In genomic region chr19:45478454-45479238, GRCh38 we compare ENCODE assay signal across 8 cellular contexts. TPM values are rescaled to one million over a fixed set of nuclear protein-coding genes. Genes with fewer than 3 reads are reported as not detected.
DNase-seq lines count a peak whose midpoint lies in the region; ATAC-seq lines count a peak whose summit lies in the region.

No MANE protein-coding gene starts in this region.

- peak overlapping the region; percentile 96 for H3K27ac ChIP-seq in cingulate gyrus (ENCODE audit: low read depth, low read length)

- intact Hi-C loops in left colon (cut with DNase I, micrococcal nuclease) = loop anchor here (2.0 to 5.0 kb wide), 2 partner anchors 40 to 41 kb away; no protein-coding TSS in a partner anchor

- DNase-seq in AML-193 (lab: John Stamatoyannopoulos, UW) = peak; percentile 92
- peak; percentile 65 for DNase-seq in NCI-H345 treated with DMSO at 0.1 percent for 48 hours (lab: John Stamatoyannopoulos, UW; ENCODE audit: unreplicated experiment)
- peak; percentile 94 for DNase-seq in activated CD4-positive, CD25-positive, alpha-beta regulatory T cell treated with anti-CD3 and anti-CD28 coated beads, Interleukin-2, amount 50 U/mL, for 72 hours
- DNase-seq in left colon = peak; percentile 81 to 86
- DNase-seq in stimulated activated CD4-positive, alpha-beta T cell treated with anti-CD3 and anti-CD28 coated beads, Interleukin-1b, Interleukin-23, amount 100 ng/mL, for 48 hours = peak; percentile 93

- ATAC-seq in GM19023 (IDR thresholded peaks at IDR 0.05; ENCODE audit: unreplicated experiment) (peak; percentile 77), HG03280 (IDR thresholded peaks at IDR 0.05; ENCODE audit: unreplicated experiment) (peak; percentile 60), left colon (peak; percentile 95)

RNA-seq across cellular contexts. Expression of gene FOSB, which starts 10.8 kb away (rescaled TPM):
- total RNA-seq in left colon = 10 to 100 TPM in 1 of 2 donors, 1 to 10 TPM in 1; 4.4 to 46.0 TPM

RNA-seq across cellular contexts. Expression of gene RTN2, which starts 18.2 kb away (rescaled TPM):
- 1 to 10 TPM; 3.4 to 6.1 TPM for total RNA-seq in left colon

RNA-seq across cellular contexts. Expression of gene PPM1N, which starts 19.6 kb away (rescaled TPM):
- 1 to 10 TPM in 1 of 2 donors, under 1 TPM in 1; 0.37 to 1.6 TPM for total RNA-seq in left colon

RNA-seq across cellular contexts. Expression of gene VASP, which starts 28.6 kb away (rescaled TPM):
- total RNA-seq in left colon = 100 to 1,000 TPM; 218 to 260 TPM

RNA-seq across cellular contexts. Expression of gene ERCC1, which starts 54.9 kb away (rescaled TPM):
- 10 to 100 TPM; 37.1 to 43.6 TPM for total RNA-seq in left colon

Comparison
In these comparisons a context has a peak if more than half of its experiments do, and no peak if none do; other contexts are left out.
1. Peak in every context shown above with its lines: DNase-seq, ATAC-seq and H3K27ac ChIP-seq.